ENCODE assay signal across 8 cellular contexts in the genomic region with DNA sequence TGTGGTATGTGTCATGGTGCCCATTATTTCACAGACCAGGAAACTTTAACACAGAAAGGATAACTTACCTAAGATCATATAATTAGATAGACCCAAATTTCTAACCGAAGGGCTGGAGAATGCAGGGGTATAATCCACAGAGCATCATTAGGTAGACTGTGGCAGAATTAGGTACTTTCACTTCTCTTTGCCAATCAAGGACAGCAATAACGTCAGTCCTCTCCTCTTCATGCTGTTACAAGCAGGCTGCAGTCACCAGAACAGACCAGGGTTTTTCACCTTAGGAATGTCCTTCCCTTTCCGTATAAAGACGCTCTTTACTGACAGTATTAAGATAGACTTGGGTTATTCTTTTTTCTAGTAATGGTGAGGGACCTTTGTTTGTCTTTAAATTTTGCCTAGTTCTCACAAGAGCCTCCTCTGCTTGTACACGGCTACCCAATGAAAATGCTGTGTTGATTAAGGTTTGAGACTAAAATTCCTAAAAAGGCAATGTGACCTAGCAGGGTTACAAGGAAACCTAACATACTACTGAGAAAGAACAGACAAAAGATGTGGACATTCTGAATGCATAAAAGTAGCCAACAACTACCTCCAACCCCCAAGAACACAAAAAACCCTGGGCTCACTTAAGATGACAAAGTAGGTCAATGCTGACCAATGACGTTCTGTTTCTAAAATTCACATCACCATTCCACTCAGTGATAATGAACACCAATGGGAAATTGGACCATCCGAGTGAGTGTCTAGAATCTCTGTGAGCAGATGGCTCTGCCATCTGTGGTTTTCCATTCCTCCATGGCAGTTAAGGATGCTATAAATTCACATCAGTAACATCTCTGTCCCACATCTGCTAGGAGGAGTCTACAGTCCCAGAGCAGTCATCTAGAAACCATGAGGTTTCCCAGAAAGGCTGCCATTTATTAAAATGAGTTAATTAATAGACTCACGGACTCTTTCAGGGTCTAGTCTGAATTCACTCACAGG. TPM values are rescaled to one million over a fixed set of nuclear protein-coding genes. Genes with fewer than 3 reads are reported as not detected.
DNase-seq lines count a peak whose midpoint lies in the region; ATAC-seq, FAIRE-seq and TF ChIP-seq lines count a peak whose summit lies in the region.

No MANE protein-coding gene starts in this region.

- no peaks in the 10 kb centered on the region for H3K9me1 ChIP-seq in K562 (ENCODE audit: control insufficient read depth, insufficient read depth, low read length)

- H3K79me2 ChIP-seq in MM.1S (ENCODE audit: low read length) (peaks cover 65% of the 10 kb centered on the region), K562 (ENCODE audit: control insufficient read depth, insufficient read depth, low read length) (peaks cover 68% of the 10 kb centered on the region)

- TF ChIP-seq CTCF in MM.1S (IDR thresholded peaks at IDR 0.05; ENCODE audit: low read length) (no peak), K562 (IDR thresholded peaks at IDR 0.05 in 2 of 3, conservative IDR thresholded peaks at IDR 0.05 in 1 of 3; ENCODE audit: insufficient read depth in 2 of 3, low read depth in 1 of 3, low read length in 3 of 3) (no peak)

- H3K27me3 ChIP-seq in MM.1S (replicated peaks; ENCODE audit: insufficient read depth, low read length), result no peaks in the 10 kb centered on the region
- H3K27me3 ChIP-seq in K562 (ENCODE audit: control insufficient read depth in 2 of 2, insufficient read depth in 2 of 2, low read length in 2 of 2), result no peaks in the 10 kb centered on the region
- H3K27me3 ChIP-seq in mucosa of stomach (ENCODE audit: control insufficient read depth, insufficient read depth, low read length), result no peaks in the 10 kb centered on the region

- no peak for TF ChIP-seq POLR2A in K562 (conservative IDR thresholded peaks at IDR 0.05)

- H3K9ac ChIP-seq in MM.1S (ENCODE audit: low read length) (peak overlapping the region; percentile 90), K562 (ENCODE audit: insufficient read depth in 1 of 2, low read depth in 2 of 2, low read length in 2 of 2) (peak overlapping the region in 1 of 2 experiments; percentile 92; a peak in 3 of 4 replicates), mucosa of stomach (ENCODE audit: low read length) (peak overlapping the region; percentile 84)

- H3K4me2 ChIP-seq in MM.1S (ENCODE audit: low read depth, low read length), result peak overlapping the region; percentile 93
- H3K4me2 ChIP-seq in K562 (ENCODE audit: insufficient read depth, low read length), result peak overlapping the region; percentile 98

- TF ChIP-seq RAD21 in K562 (CRISPR knock-in tag; conservative IDR thresholded peaks at IDR 0.05 in 1 of 2, IDR thresholded peaks at IDR 0.05 in 1 of 2), result no peak

- H3K4me1 ChIP-seq in MM.1S (ENCODE audit: low read length) (peaks cover 23% of the 10 kb centered on the region), K562 (replicated peaks in 1 of 2; ENCODE audit: control insufficient read depth in 2 of 2, insufficient read depth in 2 of 2, low read length in 2 of 2) (peaks cover 9 to 30% of the 10 kb centered on the region in 2 experiments; a peak in 3 of 5 replicates), mucosa of stomach (ENCODE audit: control insufficient read depth, insufficient read depth, low read length) (peaks cover 27% of the 10 kb centered on the region)

- 27% methylated on average over 8 of the region's 8 CpGs for WGBS in K562 (ENCODE audit: insufficient coverage, low coverage, missing lambda C conversion rate)

- in situ Hi-C loops in K562 (cut with MboI), result no loop called here

- peak; percentile 32 for ATAC-seq in GM21526 (IDR thresholded peaks at IDR 0.05; ENCODE audit: low FRiP score, unreplicated experiment)
- no peak for ATAC-seq in K562
- no peak for ATAC-seq in HG02884 (IDR thresholded peaks at IDR 0.05; ENCODE audit: unreplicated experiment)

- peaks cover 3% of the 10 kb centered on the region; the same call in 1 of the 2 replicates for H3K36me3 ChIP-seq in MM.1S (replicated peaks; ENCODE audit: insufficient read depth, low read length)
- H3K36me3 ChIP-seq in K562 (ENCODE audit: control insufficient read depth, insufficient read depth, low read length), result peaks cover 48% of the 10 kb centered on the region; the same call in 2 of the 3 replicates
- no peaks in the 10 kb centered on the region for H3K36me3 ChIP-seq in mucosa of stomach (ENCODE audit: control insufficient read depth, insufficient read depth, low read length)

- intact Hi-C loops in K562 (cut with micrococcal nuclease), result no loop called here

- H2AFZ ChIP-seq in MM.1S (ENCODE audit: low read length) (no peak overlapping the region), K562 (ENCODE audit: low read depth, low read length) (no peak overlapping the region)

- H3K9me2 ChIP-seq in MM.1S (replicated peaks; ENCODE audit: insufficient read depth, low read length), result no peaks in the 10 kb centered on the region

- H3K4me3 ChIP-seq in MM.1S (ENCODE audit: low read length), result peak overlapping the region; percentile 79
- H3K4me3 ChIP-seq in K562, result peak overlapping the region; percentile 99
- no peak overlapping the region for H3K4me3 ChIP-seq in mucosa of stomach (ENCODE audit: low read length)

- H4K20me1 ChIP-seq in MM.1S (ENCODE audit: insufficient read depth, low read length), result peaks cover 43% of the 10 kb centered on the region
- H4K20me1 ChIP-seq in K562 (replicated peaks; ENCODE audit: control insufficient read depth, insufficient read depth, low read length), result peaks cover 43% of the 10 kb centered on the region

- DNase-seq in EL (peak; percentile 22), MM.1S (peak; percentile 30), K562 (ENCODE audit: extremely low read depth in 1 of 4, low spot score in 3 of 4) (peak in 2 of 4 experiments; percentile 25 to 48), NCI-H146 treated with DMSO at 0.1 percent for 48 hours (lab: John Stamatoyannopoulos, UW; ENCODE audit: unreplicated experiment) (no peak)
- DNase-seq in stimulated activated CD8-positive, alpha-beta memory T cell treated with anti-CD3 and anti-CD28 coated beads, Interleukin-4, amount 100 ng/mL, for 48 hours, result no peak

- FAIRE-seq in K562 (lab: Jason Lieb, UNC), result peak; percentile 75

- TSS peak; percentile 46 for BruUV-seq in K562 (replicated peaks; lab: Mats Ljungman, UMichigan)

- H3F3A ChIP-seq in MM.1S (ENCODE audit: insufficient read depth, low read length), result peaks cover 23% of the 10 kb centered on the region

- POLR2A ChIA-PET in K562 (lab: Yijun Ruan, JAX), result interaction anchor here (1.1 kb wide), 1 partner anchor 24 kb away, joined by 3 read pairs; no protein-coding TSS in a partner anchor

- H3K27ac ChIP-seq in MM.1S (ENCODE audit: low read length) (peak overlapping the region; percentile 77; the same call in 1 of the 2 replicates), K562 (ENCODE audit: extremely low read depth, low read depth, low read length) (peak overlapping the region; percentile 94)

- no peak for TF ChIP-seq EP300 in K562 (IDR thresholded peaks at IDR 0.05; ENCODE audit: low read length)

- no peaks in the 10 kb centered on the region for H3K9me3 ChIP-seq in MM.1S (replicated peaks; ENCODE audit: insufficient read depth, low read length)
- H3K9me3 ChIP-seq in K562 (replicated peaks; ENCODE audit: control insufficient read depth, insufficient read depth, low read depth, low read length), result no peaks in the 10 kb centered on the region
- no peaks in the 10 kb centered on the region for H3K9me3 ChIP-seq in mucosa of stomach (ENCODE audit: control insufficient read depth, low read length)

- CTCF ChIA-PET in K562 (lab: Yijun Ruan, JAX; ENCODE audit: low intra/inter-chr PET ratio), result no interaction called here

TF ChIP-seq in K562, 482 proteins besides CTCF, POLR2A, EP300 and RAD21 (continues in another document):
- no peak for TF ChIP-seq ZNF274 (IDR thresholded peaks at IDR 0.05; ENCODE audit: borderline replicate concordance, low read depth, low read length)
- TF ChIP-seq CREB1 (IDR thresholded peaks at IDR 0.05), result 0 out of 2 replicates have a peak, but pooled peaks have one; percentile 21
- TF ChIP-seq CREB1 (CRISPR knock-in tag; IDR thresholded peaks at IDR 0.05), result no peak
- TF ChIP-seq MEIS2 (IDR thresholded peaks at IDR 0.05; ENCODE audit: partially characterized antibody), result peak; percentile 46
- TF ChIP-seq PHF21A (IDR thresholded peaks at IDR 0.05; ENCODE audit: borderline replicate concordance, low read depth), result no peak
- peak; percentile 48 for TF ChIP-seq CBFA2T2 (conservative IDR thresholded peaks at IDR 0.05)
- TF ChIP-seq TCF3 (CRISPR knock-in tag; IDR thresholded peaks at IDR 0.05), result peak; percentile 49
- TF ChIP-seq STAT5A (IDR thresholded peaks at IDR 0.05; ENCODE audit: borderline replicate concordance, low read length), result peak; percentile 22; the same call in 1 of the 2 replicates
- TF ChIP-seq KDM1A (IDR thresholded peaks at IDR 0.05), result peak; percentile 6 to 26; a peak in 1 of 4 replicates
- TF ChIP-seq CBFA2T3 (IDR thresholded peaks at IDR 0.05), result peak; percentile 69
- TF ChIP-seq LCOR (CRISPR knock-in tag; IDR thresholded peaks at IDR 0.05), result 0 out of 2 replicates have a peak, but pooled peaks have one; percentile 50

RNA-seq across cellular contexts. Expression of a gene that starts 2.1 kb away (rescaled TPM):
- 169 and 243 TPM in 2 replicates for total RNA-seq in K562 (2011; cell fraction: chromatin; rRNA removed; ENCODE audit: low replicate concordance)
- 249 and 253 TPM in 2 replicates for total RNA-seq in K562 (2011; cell fraction: nucleolus; rRNA removed)
- 314 and 381 TPM in 2 replicates for total RNA-seq in K562 (2011; cell fraction: nucleoplasm; rRNA removed)
- total RNA-seq in K562 (2014; rRNA removed) (171 and 185 TPM in 2 replicates), K562 (2014; rRNA removed; fragmentation: Illumina TruSeq; extraction: Trizol) (226 and 229 TPM in 2 replicates), K562 (2015; rRNA removed; fragmentation: Illumina TruSeq; extraction: Trizol) (226 and 233 TPM in 2 replicates), K562 (2021) (196 and 198 TPM in 2 replicates)
- polyA plus RNA-seq in K562 (2011; rRNA removed) (184 and 234 TPM in 2 replicates), K562 (2014; fragmentation: Illumina TruSeq; extraction: Trizol) (218 and 268 TPM in 2 replicates), K562 (2014; fragmentation: Nextera tagmentation; extraction: Ambion mirVana) (100 to 1,000 TPM; 166 to 257 TPM), K562 (2014; rRNA removed) (189 and 200 TPM in 2 replicates)
- polyA plus RNA-seq in K562 (2011; cell fraction: cytosol; rRNA removed), result 78.8 and 175 TPM in 2 replicates
- polyA plus RNA-seq in K562 (2011; cell fraction: nucleus; rRNA removed), result 44.2 and 80.3 TPM in 2 replicates
- polyA plus RNA-seq in K562 (2012), result 231 and 241 TPM in 2 replicates
- polyA minus RNA-seq in K562 (2011; rRNA and poly(A)+ RNA removed), result 211 and 234 TPM in 2 replicates
- polyA minus RNA-seq in K562 (2011; cell fraction: cytosol; rRNA and poly(A)+ RNA removed), result 74.0 and 79.4 TPM in 2 replicates
- 19.8 and 37.5 TPM in 2 replicates for polyA minus RNA-seq in K562 (2011; cell fraction: nucleus; rRNA and poly(A)+ RNA removed)

Comparison
In these comparisons a context has a peak if more than half of its experiments do, and no peak if none do; other contexts are left out.
1. DNase-seq: peak in EL (single experiment) and MM.1S (single experiment); none in NCI-H146 treated with DMSO at 0.1 percent for 48 hours (single experiment) and stimulated activated CD8-positive, alpha-beta memory T cell treated with anti-CD3 and anti-CD28 coated beads, Interleukin-4, amount 100 ng/mL, for 48 hours (single experiment).